ENCODE assay signal across 12 cellular contexts in genomic region chr2:168156661-168157060, GRCh38.
DNase-seq lines count a peak whose midpoint lies in the region; ATAC-seq and TF ChIP-seq lines count a peak whose summit lies in the region.
"Had no signal": no experiment of that assay in that cellular context is flagged by ENCODE, and none has a peak within 500 bp of the region (broad histone marks: within the 10 kb centered on the region; RNA-seq: fewer than 3 reads in every experiment).

No MANE protein-coding gene starts in this region.

- H3K4me1 ChIP-seq in mucosa of descending colon (ENCODE audit: low read depth), result no peaks in the 10 kb centered on the region

- peak overlapping the region; percentile 20 for H3K27ac ChIP-seq in KOPT-K1 (ENCODE audit: low read depth, low read length, poor library complexity, severe bottlenecking)
- H3K27ac ChIP-seq: cardiac muscle cell had no signal

- TF ChIP-seq CTCF in cardiac fibroblast (IDR thresholded peaks at IDR 0.05; ENCODE audit: low read depth, low read length) (no peak), mucosa of descending colon (IDR thresholded peaks at IDR 0.05) (no peak)

- H3K9me3 ChIP-seq in KOPT-K1 (ENCODE audit: insufficient read depth, low read length, poor library complexity, severe bottlenecking) (no peaks in the 10 kb centered on the region), mucosa of descending colon (no peaks in the 10 kb centered on the region)

- H3K36me3 ChIP-seq in KOPT-K1 (ENCODE audit: insufficient read depth, low read length) (peaks cover 37% of the 10 kb centered on the region), mucosa of descending colon (ENCODE audit: low read depth) (no peaks in the 10 kb centered on the region)
- H3K36me3 ChIP-seq: cardiac muscle cell had no signal

- intact Hi-C loops in mucosa of descending colon (cut with DNase I, micrococcal nuclease), result no loop called here

- ATAC-seq in mucosa of descending colon, result peak; percentile 89
- no peak for ATAC-seq in GM18519 (IDR thresholded peaks at IDR 0.05; ENCODE audit: low FRiP score, unreplicated experiment)
- no peak for ATAC-seq in HG03571 (IDR thresholded peaks at IDR 0.05; ENCODE audit: unreplicated experiment)

- no peak overlapping the region for H3K4me3 ChIP-seq in cardiac fibroblast (replicated peaks in 1 of 2; ENCODE audit: low read depth in 2 of 2, low read length in 2 of 2)
- no peak overlapping the region for H3K4me3 ChIP-seq in mucosa of descending colon
- H3K4me3 ChIP-seq: cardiac muscle cell had no signal

- peak; percentile 82 for DNase-seq in Daoy (ENCODE audit: low read depth)
- DNase-seq in cardiac fibroblast (ENCODE audit: low read depth in 2 of 2), result peak; percentile 70 to 75
- peak in 2 of 3 donors; percentile 32 to 47 for DNase-seq in mucosa of descending colon
- no peak for DNase-seq in SIG-M5 treated with dmso at 0.1 percent for 504 hours (lab: John Stamatoyannopoulos, UW; ENCODE audit: unreplicated experiment)
- no peak for DNase-seq in NCI-H82 treated with DMSO at 0.1 percent for 48 hours (lab: John Stamatoyannopoulos, UW; ENCODE audit: unreplicated experiment)
- DNase-seq: activated CD4-positive, alpha-beta T cell treated with anti-CD3 and anti-CD28 coated beads, Interleukin-2, amount 50 U/mL, for 4 hours; GF-D8; SIG-M5 had no signal

Comparison
In these comparisons a context has a peak if more than half of its experiments do, and no peak if none do; other contexts are left out.
1. DNase-seq: peak in Daoy (single experiment), cardiac fibroblast (2 of 2) and mucosa of descending colon (2 of 3); none in SIG-M5 treated with dmso at 0.1 percent for 504 hours (single experiment) and NCI-H82 treated with DMSO at 0.1 percent for 48 hours (single experiment).